ENCODE assay signal across 15 cellular contexts in the genomic region with DNA sequence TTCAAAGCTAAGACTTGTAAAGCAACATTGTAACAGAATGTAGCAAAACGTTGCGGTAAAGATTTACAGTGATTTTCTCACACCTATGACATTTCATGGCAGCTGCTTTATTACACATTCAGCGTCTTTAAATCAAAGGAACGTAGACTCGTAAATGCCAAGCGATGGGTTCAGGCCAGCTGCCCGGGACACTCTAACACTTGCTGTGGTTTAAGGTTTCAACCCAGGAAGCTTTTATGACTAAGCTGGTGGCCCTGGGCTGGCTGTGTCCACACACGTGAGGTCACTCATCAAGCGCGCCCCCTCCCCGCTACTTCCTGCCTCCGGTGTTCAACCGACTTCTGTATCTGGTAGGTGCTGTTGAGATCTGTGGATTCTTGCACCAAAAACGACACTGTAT. TPM values are rescaled to one million over a fixed set of nuclear protein-coding genes. Genes with fewer than 3 reads are reported as not detected.
A peak's percentile ranks its signal among the peaks of the same experiment; 100 is the strongest.
DNase-seq lines count a peak whose midpoint lies in the region; ATAC-seq, FAIRE-seq and TF ChIP-seq lines count a peak whose summit lies in the region.
"Had no signal": no experiment of that assay in that cellular context is flagged by ENCODE, and none has a peak within 500 bp of the region (broad histone marks: within the 10 kb centered on the region; RNA-seq: fewer than 3 reads in every experiment).

No MANE protein-coding gene starts in this region.

- peaks cover 2% of the 10 kb centered on the region for H3K9me1 ChIP-seq in K562 (ENCODE audit: control insufficient read depth, insufficient read depth, low read length)

- CTCF ChIA-PET in activated CD8-positive, alpha-beta T cell treated with anti-CD3 and anti-CD28 coated beads for 36 hours (lab: Charles Lee), result no interaction called here
- CTCF ChIA-PET in activated CD8-positive, alpha-beta T cell treated with anti-CD3 and anti-CD28 coated beads, Interleukin-2, amount 10 ng/mL, durations not matched to agents 7 days and 5 days (lab: Charles Lee), result no interaction called here
- CTCF ChIA-PET in K562 (lab: Yijun Ruan, JAX; ENCODE audit: low intra/inter-chr PET ratio), result no interaction called here

- H3K27me3 Mint-ChIP-seq in activated CD8-positive, alpha-beta T cell treated with anti-CD3 and anti-CD28 coated beads for 36 hours, result peaks cover 23% of the 10 kb centered on the region
- peaks cover 25% of the 10 kb centered on the region for H3K27me3 Mint-ChIP-seq in activated CD8-positive, alpha-beta T cell treated with anti-CD3 and anti-CD28 coated beads, Interleukin-2, amount 10 ng/mL, durations not matched to agents 7 days and 5 days (ENCODE audit: low read depth)
- no peaks in the 10 kb centered on the region for H3K27me3 Mint-ChIP-seq in endodermal cell (ENCODE audit: insufficient read depth)
- H3K27me3 Mint-ChIP-seq in activated T-helper 17 cell treated with anti-CD3 and anti-CD28 coated beads, Interleukin-2, amount 50 U/mL, for 72 hours, result peaks cover 9% of the 10 kb centered on the region

- FAIRE-seq in K562 (lab: Jason Lieb, UNC) (no peak), urothelium cell line (lab: Jason Lieb, UNC) (peak; percentile 82)

- H3K4me1 ChIP-seq in K562 (replicated peaks in 1 of 2; ENCODE audit: control insufficient read depth in 2 of 2, insufficient read depth in 2 of 2, low read length in 2 of 2) (peaks cover 0 to 28% of the 10 kb centered on the region in 2 experiments; a peak in 1 of 5 replicates), endodermal cell (ENCODE audit: control insufficient read depth, insufficient read depth, low read length) (no peaks in the 10 kb centered on the region)
- H3K4me1 ChIP-seq: adrenal gland had no signal

- no peak for TF ChIP-seq POLR2A in K562 (conservative IDR thresholded peaks at IDR 0.05)

- H3K36me3 Mint-ChIP-seq in activated CD8-positive, alpha-beta T cell treated with anti-CD3 and anti-CD28 coated beads for 36 hours (ENCODE audit: low read depth), result no peaks in the 10 kb centered on the region
- H3K36me3 Mint-ChIP-seq in activated CD8-positive, alpha-beta T cell treated with anti-CD3 and anti-CD28 coated beads, Interleukin-2, amount 10 ng/mL, durations not matched to agents 7 days and 5 days (ENCODE audit: low read depth), result no peaks in the 10 kb centered on the region
- H3K36me3 Mint-ChIP-seq in endodermal cell (ENCODE audit: low read depth), result no peaks in the 10 kb centered on the region
- H3K36me3 Mint-ChIP-seq in activated T-helper 17 cell treated with anti-CD3 and anti-CD28 coated beads, Interleukin-2, amount 50 U/mL, for 72 hours (ENCODE audit: low read depth), result no peaks in the 10 kb centered on the region

- no peaks in the 10 kb centered on the region for H3K9me3 ChIP-seq in K562 (replicated peaks; ENCODE audit: control insufficient read depth, insufficient read depth, low read depth, low read length)
- no peaks in the 10 kb centered on the region for H3K9me3 ChIP-seq in endodermal cell (ENCODE audit: control insufficient read depth, low read length)
- H3K9me3 ChIP-seq: adrenal gland had no signal

- ATAC-seq in activated CD8-positive, alpha-beta T cell treated with anti-CD3 and anti-CD28 coated beads for 36 hours, result peak; percentile 13
- ATAC-seq in activated CD8-positive, alpha-beta T cell treated with anti-CD3 and anti-CD28 coated beads, Interleukin-2, amount 10 ng/mL, durations not matched to agents 7 days and 5 days, result no peak
- peak; percentile 53 for ATAC-seq in K562
- no peak for ATAC-seq in activated T-helper 17 cell treated with anti-CD3 and anti-CD28 coated beads, Interleukin-2, amount 50 U/mL, for 72 hours (replicated peaks)

- H3K36me3 ChIP-seq in K562 (ENCODE audit: control insufficient read depth, insufficient read depth, low read length) (no peaks in the 10 kb centered on the region), endodermal cell (ENCODE audit: control insufficient read depth, insufficient read depth, low read length) (no peaks in the 10 kb centered on the region)
- H3K36me3 ChIP-seq: adrenal gland had no signal

- TF ChIP-seq RAD21 in K562 (CRISPR knock-in tag; conservative IDR thresholded peaks at IDR 0.05 in 1 of 2, IDR thresholded peaks at IDR 0.05 in 1 of 2), result no peak

- POLR2A ChIA-PET in activated CD8-positive, alpha-beta T cell treated with anti-CD3 and anti-CD28 coated beads for 36 hours (lab: Charles Lee), result no interaction called here
- POLR2A ChIA-PET in activated CD8-positive, alpha-beta T cell treated with anti-CD3 and anti-CD28 coated beads, Interleukin-2, amount 10 ng/mL, durations not matched to agents 7 days and 5 days (lab: Charles Lee), result no interaction called here
- POLR2A ChIA-PET in K562 (lab: Yijun Ruan, JAX), result interaction anchor here (0.6 to 0.7 kb wide), 2 partner anchors 42 to 179 kb away, joined by 3 read pairs; no protein-coding TSS in a partner anchor

- DNase-seq in activated CD8-positive, alpha-beta T cell treated with anti-CD3 and anti-CD28 coated beads for 36 hours, result peak; percentile 36
- no peak for DNase-seq in activated CD8-positive, alpha-beta T cell treated with anti-CD3 and anti-CD28 coated beads, Interleukin-2, amount 10 ng/mL, durations not matched to agents 7 days and 5 days
- DNase-seq in NCI-H2107 (lab: John Stamatoyannopoulos, UW) (peak; percentile 71), K562 (ENCODE audit: extremely low read depth in 1 of 4, low spot score in 3 of 4) (no peak), urothelium cell line (ENCODE audit: low spot score) (peak; percentile 88), AG08395 (ENCODE audit: low spot score) (no peak), endodermal cell (no peak)
- DNase-seq: Karpas-422; stimulated activated CD4-positive, alpha-beta T cell treated with anti-CD3 and anti-CD28 coated beads, Interleukin-2, amount 100 ng/mL, for 24 hours; T-helper 9 cell had no signal

- no peaks in the 10 kb centered on the region for H3K9me3 Mint-ChIP-seq in activated CD8-positive, alpha-beta T cell treated with anti-CD3 and anti-CD28 coated beads for 36 hours
- no peaks in the 10 kb centered on the region for H3K9me3 Mint-ChIP-seq in activated CD8-positive, alpha-beta T cell treated with anti-CD3 and anti-CD28 coated beads, Interleukin-2, amount 10 ng/mL, durations not matched to agents 7 days and 5 days (ENCODE audit: insufficient read depth)
- no peaks in the 10 kb centered on the region for H3K9me3 Mint-ChIP-seq in endodermal cell
- H3K9me3 Mint-ChIP-seq in activated T-helper 17 cell treated with anti-CD3 and anti-CD28 coated beads, Interleukin-2, amount 50 U/mL, for 72 hours, result no peaks in the 10 kb centered on the region

- no peak overlapping the region for H3K4me3 Mint-ChIP-seq in activated CD8-positive, alpha-beta T cell treated with anti-CD3 and anti-CD28 coated beads for 36 hours
- H3K4me3 Mint-ChIP-seq in activated CD8-positive, alpha-beta T cell treated with anti-CD3 and anti-CD28 coated beads, Interleukin-2, amount 10 ng/mL, durations not matched to agents 7 days and 5 days, result no peak overlapping the region
- H3K4me3 Mint-ChIP-seq in endodermal cell, result no peak overlapping the region
- no peak overlapping the region for H3K4me3 Mint-ChIP-seq in activated T-helper 17 cell treated with anti-CD3 and anti-CD28 coated beads, Interleukin-2, amount 50 U/mL, for 72 hours

- H3K27ac Mint-ChIP-seq in activated CD8-positive, alpha-beta T cell treated with anti-CD3 and anti-CD28 coated beads for 36 hours, result no peak overlapping the region
- no peak overlapping the region for H3K27ac Mint-ChIP-seq in activated CD8-positive, alpha-beta T cell treated with anti-CD3 and anti-CD28 coated beads, Interleukin-2, amount 10 ng/mL, durations not matched to agents 7 days and 5 days
- no peak overlapping the region for H3K27ac Mint-ChIP-seq in endodermal cell
- H3K27ac Mint-ChIP-seq in activated T-helper 17 cell treated with anti-CD3 and anti-CD28 coated beads, Interleukin-2, amount 50 U/mL, for 72 hours, result no peak overlapping the region

- peaks cover 26% of the 10 kb centered on the region; the same call in 1 of the 2 replicates for H4K20me1 ChIP-seq in K562 (replicated peaks; ENCODE audit: control insufficient read depth, insufficient read depth, low read length)

- in situ Hi-C loops in K562 (cut with MboI), result no loop called here

- WGBS in K562 (ENCODE audit: insufficient coverage, low coverage, missing lambda C conversion rate), result 1% methylated on average over 14 of the region's 14 CpGs
- 88 to 89% methylated on average over 13 to 14 of the region's 14 CpGs for WGBS in endodermal cell (ENCODE audit: insufficient coverage in 1 of 2, insufficient read length in 1 of 2), 2 experiments

- H3K4me2 ChIP-seq in K562 (ENCODE audit: insufficient read depth, low read length), result no peak overlapping the region

- H3K79me2 ChIP-seq in K562 (ENCODE audit: control insufficient read depth, insufficient read depth, low read length), result no peaks in the 10 kb centered on the region

- H3K27me3 ChIP-seq in K562 (ENCODE audit: control insufficient read depth in 2 of 2, insufficient read depth in 2 of 2, low read length in 2 of 2) (peaks cover 64 to 92% of the 10 kb centered on the region in 2 experiments; a peak in 4 of 5 replicates), endodermal cell (ENCODE audit: control insufficient read depth, insufficient read depth, low read length, poor library complexity, severe bottlenecking) (no peaks in the 10 kb centered on the region)
- H3K27me3 ChIP-seq: adrenal gland had no signal

- no peak for TF ChIP-seq CTCF in activated CD8-positive, alpha-beta T cell treated with anti-CD3 and anti-CD28 coated beads for 36 hours (IDR thresholded peaks at IDR 0.05)
- TF ChIP-seq CTCF in K562 (IDR thresholded peaks at IDR 0.05 in 2 of 3, conservative IDR thresholded peaks at IDR 0.05 in 1 of 3; ENCODE audit: insufficient read depth in 2 of 3, low read depth in 1 of 3, low read length in 3 of 3) (no peak), endodermal cell (conservative IDR thresholded peaks at IDR 0.05) (no peak)

- H3K4me3 ChIP-seq in K562, result no peak overlapping the region
- H3K4me3 ChIP-seq in endodermal cell (ENCODE audit: low read length), result no peak overlapping the region
- H3K4me3 ChIP-seq: adrenal gland had no signal

- peaks cover 11% of the 10 kb centered on the region for H3K4me1 Mint-ChIP-seq in activated CD8-positive, alpha-beta T cell treated with anti-CD3 and anti-CD28 coated beads for 36 hours (ENCODE audit: low read depth)
- peaks cover 33% of the 10 kb centered on the region for H3K4me1 Mint-ChIP-seq in activated CD8-positive, alpha-beta T cell treated with anti-CD3 and anti-CD28 coated beads, Interleukin-2, amount 10 ng/mL, durations not matched to agents 7 days and 5 days (ENCODE audit: low read depth)
- H3K4me1 Mint-ChIP-seq in endodermal cell, result no peaks in the 10 kb centered on the region
- no peaks in the 10 kb centered on the region for H3K4me1 Mint-ChIP-seq in activated T-helper 17 cell treated with anti-CD3 and anti-CD28 coated beads, Interleukin-2, amount 50 U/mL, for 72 hours

- H3K27ac ChIP-seq in K562 (ENCODE audit: extremely low read depth, low read depth, low read length) (no peak overlapping the region), endodermal cell (ENCODE audit: low read depth, low read length) (no peak overlapping the region)
- H3K27ac ChIP-seq: adrenal gland had no signal

- BruUV-seq in K562 (replicated peaks; lab: Mats Ljungman, UMichigan), result no TSS peak

- H3K9ac ChIP-seq in K562 (ENCODE audit: insufficient read depth in 1 of 2, low read depth in 2 of 2, low read length in 2 of 2) (no peak overlapping the region), endodermal cell (ENCODE audit: extremely low read depth, low read length, poor library complexity, severe bottlenecking) (no peak overlapping the region)

- TF ChIP-seq EP300 in K562 (IDR thresholded peaks at IDR 0.05; ENCODE audit: low read length), result no peak

- no peak overlapping the region for H2AFZ ChIP-seq in K562 (ENCODE audit: low read depth, low read length)

- intact Hi-C loops in activated CD8-positive, alpha-beta T cell treated with anti-CD3 and anti-CD28 coated beads for 36 hours (cut with micrococcal nuclease), result no loop called here
- intact Hi-C loops in K562 (cut with micrococcal nuclease), result no loop called here

RNA-seq across cellular contexts. Expression of gene SLC6A18, which starts 2.5 kb away (rescaled TPM):
- not detected for total RNA-seq in activated CD8-positive, alpha-beta T cell treated with anti-CD3 and anti-CD28 coated beads for 36 hours
- total RNA-seq in activated CD8-positive, alpha-beta T cell treated with anti-CD3 and anti-CD28 coated beads, Interleukin-2, amount 10 ng/mL, durations not matched to agents 7 days and 5 days, result not detected
- not detected in 2 replicates for total RNA-seq in K562 (2011; cell fraction: chromatin; rRNA removed; ENCODE audit: low replicate concordance)
- not detected in 2 replicates for total RNA-seq in K562 (2011; cell fraction: nucleolus; rRNA removed)
- total RNA-seq in K562 (2011; cell fraction: nucleoplasm; rRNA removed), result not detected in 2 replicates
- not detected in 2 replicates for total RNA-seq in K562 (2014; rRNA removed)
- not detected in 2 replicates for total RNA-seq in K562 (2014; rRNA removed; fragmentation: Illumina TruSeq; extraction: Trizol)
- not detected in 2 replicates for total RNA-seq in K562 (2015; rRNA removed; fragmentation: Illumina TruSeq; extraction: Trizol)
- total RNA-seq in K562 (2021), result not detected in 2 replicates
- not detected in 2 replicates for polyA plus RNA-seq in K562 (2011; rRNA removed)
- not detected in 2 replicates for polyA plus RNA-seq in K562 (2011; cell fraction: cytosol; rRNA removed)
- not detected in 2 replicates for polyA plus RNA-seq in K562 (2011; cell fraction: nucleus; rRNA removed)
- polyA plus RNA-seq in K562 (2012), result not detected in 2 replicates
- polyA plus RNA-seq in K562 (2014; fragmentation: Illumina TruSeq; extraction: Trizol), result not detected in 2 replicates
- polyA plus RNA-seq in K562 (2014; fragmentation: Nextera tagmentation; extraction: Ambion mirVana), result not detected
- not detected in 2 replicates for polyA plus RNA-seq in K562 (2014; rRNA removed)
- polyA minus RNA-seq in K562 (2011; rRNA and poly(A)+ RNA removed), result not detected in 2 replicates
- not detected in 2 replicates for polyA minus RNA-seq in K562 (2011; cell fraction: cytosol; rRNA and poly(A)+ RNA removed)
- polyA minus RNA-seq in K562 (2011; cell fraction: nucleus; rRNA and poly(A)+ RNA removed), result not detected in 2 replicates
- total RNA-seq in endodermal cell, result not detected
- polyA plus RNA-seq in endodermal cell (2013, experiment 1 of 2), result not detected
- polyA plus RNA-seq in endodermal cell (2013, experiment 2 of 2), result not detected
- not detected for total RNA-seq in activated T-helper 17 cell treated with anti-CD3 and anti-CD28 coated beads, Interleukin-2, amount 50 U/mL, for 72 hours
- total RNA-seq: adrenal gland, G401, liver, osteoblast had no signal
- polyA plus RNA-seq: adrenal gland, liver had no signal

RNA-seq across cellular contexts. Expression of gene SLC6A19, which starts 26.3 kb away (rescaled TPM):
- total RNA-seq in activated CD8-positive, alpha-beta T cell treated with anti-CD3 and anti-CD28 coated beads for 36 hours, result not detected
- not detected for total RNA-seq in activated CD8-positive, alpha-beta T cell treated with anti-CD3 and anti-CD28 coated beads, Interleukin-2, amount 10 ng/mL, durations not matched to agents 7 days and 5 days
- 1.7 and 3.2 TPM in 2 replicates for total RNA-seq in K562 (2011; cell fraction: chromatin; rRNA removed; ENCODE audit: low replicate concordance)
- 2.1 and 2.2 TPM in 2 replicates for total RNA-seq in K562 (2011; cell fraction: nucleolus; rRNA removed)
- total RNA-seq in K562 (2011; cell fraction: nucleoplasm; rRNA removed), result 1.5 and 1.6 TPM in 2 replicates
- total RNA-seq in K562 (2014; rRNA removed), result 0.59 and 1.3 TPM in 2 replicates
- total RNA-seq in K562 (2014; rRNA removed; fragmentation: Illumina TruSeq; extraction: Trizol), result 0.26 and 0.47 TPM in 2 replicates
- 0.43 and 0.49 TPM in 2 replicates for total RNA-seq in K562 (2015; rRNA removed; fragmentation: Illumina TruSeq; extraction: Trizol)
- total RNA-seq in K562 (2021), result 1.3 and 1.6 TPM in 2 replicates
- polyA plus RNA-seq in K562 (2011; rRNA removed), result 0.26 and 0.65 TPM in 2 replicates
- polyA plus RNA-seq in K562 (2011; cell fraction: cytosol; rRNA removed), result 0.27 and 1.1 TPM in 2 replicates
- 1.4 and 5.0 TPM in 2 replicates for polyA plus RNA-seq in K562 (2011; cell fraction: nucleus; rRNA removed)
- polyA plus RNA-seq in K562 (2012), result 4.1 and 5.2 TPM in 2 replicates
- 0.74 and 1.1 TPM in 2 replicates for polyA plus RNA-seq in K562 (2014; fragmentation: Illumina TruSeq; extraction: Trizol)
- polyA plus RNA-seq in K562 (2014; fragmentation: Nextera tagmentation; extraction: Ambion mirVana), result under 1 TPM; 0.03 to 0.04 TPM
- 1.0 and 1.1 TPM in 2 replicates for polyA plus RNA-seq in K562 (2014; rRNA removed)
- 0.21 and 1.3 TPM in 2 replicates for polyA minus RNA-seq in K562 (2011; rRNA and poly(A)+ RNA removed)
- polyA minus RNA-seq in K562 (2011; cell fraction: cytosol; rRNA and poly(A)+ RNA removed), result 0.27 and 0.95 TPM in 2 replicates
- 0.22 and 0.67 TPM in 2 replicates for polyA minus RNA-seq in K562 (2011; cell fraction: nucleus; rRNA and poly(A)+ RNA removed)
- under 1 TPM; 0.09 to 0.15 TPM for total RNA-seq in endodermal cell
- polyA plus RNA-seq in endodermal cell (2013, experiment 1 of 2), result not detected
- not detected for polyA plus RNA-seq in endodermal cell (2013, experiment 2 of 2)
- total RNA-seq in activated T-helper 17 cell treated with anti-CD3 and anti-CD28 coated beads, Interleukin-2, amount 50 U/mL, for 72 hours, result not detected
- total RNA-seq: adrenal gland, osteoblast had no signal
- polyA plus RNA-seq: adrenal gland had no signal

Comparison
In these comparisons a context has a peak if more than half of its experiments do, and no peak if none do; other contexts are left out.
1. ATAC-seq: peak in activated CD8-positive, alpha-beta T cell treated with anti-CD3 and anti-CD28 coated beads for 36 hours (single experiment) and K562 (single experiment); none in activated CD8-positive, alpha-beta T cell treated with anti-CD3 and anti-CD28 coated beads, Interleukin-2, amount 10 ng/mL, durations not matched to agents 7 days and 5 days (single experiment) and activated T-helper 17 cell treated with anti-CD3 and anti-CD28 coated beads, Interleukin-2, amount 50 U/mL, for 72 hours (single experiment).
2. DNase-seq: peak in activated CD8-positive, alpha-beta T cell treated with anti-CD3 and anti-CD28 coated beads for 36 hours (single experiment), NCI-H2107 (single experiment) and urothelium cell line (single experiment); none in activated CD8-positive, alpha-beta T cell treated with anti-CD3 and anti-CD28 coated beads, Interleukin-2, amount 10 ng/mL, durations not matched to agents 7 days and 5 days (single experiment), K562 (0 of 4), AG08395 (single experiment) and endodermal cell (single experiment).